ENCODE assay signal across 8 cellular contexts in genomic region chr10:130136214-130137076, GRCh38. TPM values are rescaled to one million over a fixed set of nuclear protein-coding genes. Genes with fewer than 3 reads are reported as not detected.
DNase-seq lines count a peak whose midpoint lies in the region; ATAC-seq and TF ChIP-seq lines count a peak whose summit lies in the region.

Gene GLRX3 (plus strand): TSS chr10:130136391. CDS start chr10:130136421, 30 bp downstream.

- no peaks in the 10 kb centered on the region for H3K27me3 ChIP-seq in GM23338 (ENCODE audit: insufficient read depth)
- H3K27me3 ChIP-seq in suprapubic skin, result no peaks in the 10 kb centered on the region

- H3K27me3 Mint-ChIP-seq in GM23338 (ENCODE audit: insufficient read depth, low read depth, poor library complexity), result peaks cover 4% of the 10 kb centered on the region

- peaks cover 13% of the 10 kb centered on the region for H3K36me3 Mint-ChIP-seq in GM23338 (ENCODE audit: low read depth)

- H4K20me1 ChIP-seq in GM23338 (replicated peaks; ENCODE audit: insufficient read depth), result peaks cover 41% of the 10 kb centered on the region

- peak within 1 kb of the TSS; percentile 88 for H3K4me3 Mint-ChIP-seq in GM23338

- H3K27ac Mint-ChIP-seq in GM23338, result peak within 1 kb of the TSS; percentile 91

- H3K4me1 ChIP-seq in ES-I3 (ENCODE audit: insufficient read depth, low read length), result peaks cover 5% of the 10 kb centered on the region
- peaks cover 15% of the 10 kb centered on the region; the same call in 1 of the 2 replicates for H3K4me1 ChIP-seq in GM23338 (ENCODE audit: insufficient read depth)
- H3K4me1 ChIP-seq in suprapubic skin, result peaks cover 46% of the 10 kb centered on the region

- no peaks in the 10 kb centered on the region for H3K9me3 Mint-ChIP-seq in GM23338

- DNase-seq in GM23338 (ENCODE audit: low spot score), result peak; percentile 95
- peak; percentile 86 for DNase-seq in LoVo (ENCODE audit: low spot score)
- DNase-seq in SK-N-DZ (ENCODE audit: low spot score), result peak; percentile 78
- DNase-seq in activated naive CD4-positive, alpha-beta T cell treated with anti-CD3 and anti-CD28 coated beads, Interleukin-2, amount 50 U/mL, for 16 hours, result peak; percentile 93
- peak; percentile 94 for DNase-seq in germinal center (ENCODE audit: low spot score)
- peak; percentile 84 for DNase-seq in occipital lobe (lab: John Stamatoyannopoulos, UW)
- peak; percentile 93 for DNase-seq in suprapubic skin (ENCODE audit: low spot score in 2 of 2)

- peak in 1 of 2 donors; percentile 53 for TF ChIP-seq POLR2A in suprapubic skin (IDR thresholded peaks at IDR 0.05)

- no peaks in the 10 kb centered on the region for H3F3A ChIP-seq in GM23338 (replicated peaks; ENCODE audit: low read depth)

- H3K4me3 ChIP-seq in GM23338 (peak within 1 kb of the TSS; percentile 85), suprapubic skin (peak within 1 kb of the TSS; percentile 96)

- peaks cover 52% of the 10 kb centered on the region for H3K79me2 ChIP-seq in GM23338 (replicated peaks; ENCODE audit: insufficient read depth)

- H3K4me2 ChIP-seq in GM23338, result peak within 1 kb of the TSS; percentile 97

- peak within 1 kb of the TSS; percentile 76 for H3K9ac ChIP-seq in ES-I3 (ENCODE audit: low read depth, low read length)

- TF ChIP-seq CTCF in GM23338 (conservative IDR thresholded peaks at IDR 0.05; ENCODE audit: low read depth in 2 of 2) (no peak), suprapubic skin (IDR thresholded peaks at IDR 0.05) (no peak)

- H3K36me3 ChIP-seq in ES-I3 (ENCODE audit: insufficient read depth, low read length) (no peaks in the 10 kb centered on the region), GM23338 (ENCODE audit: insufficient read depth) (no peaks in the 10 kb centered on the region; the same call in 1 of the 2 replicates), suprapubic skin (no peaks in the 10 kb centered on the region)

- no peak within 1 kb of the TSS for H3K27ac ChIP-seq in GM23338 (ENCODE audit: low read depth)
- H3K27ac ChIP-seq in suprapubic skin, result peak within 1 kb of the TSS; percentile 92

- no peaks in the 10 kb centered on the region for H3K9me2 ChIP-seq in GM23338 (ENCODE audit: insufficient read depth)

- 2% methylated on average over 12 of the region's 98 CpGs for WGBS in suprapubic skin

- peaks cover 22% of the 10 kb centered on the region for H3K4me1 Mint-ChIP-seq in GM23338

- TF ChIP-seq EP300 in suprapubic skin (IDR thresholded peaks at IDR 0.05), result no peak

- ATAC-seq in GM23338, result peak; percentile 85

- peak within 1 kb of the TSS; percentile 90 for H2AFZ ChIP-seq in GM23338

- H3K9me3 ChIP-seq in ES-I3 (ENCODE audit: control insufficient read depth, insufficient read depth, low read length), result no peaks in the 10 kb centered on the region
- no peaks in the 10 kb centered on the region for H3K9me3 ChIP-seq in suprapubic skin

TF ChIP-seq in GM23338, 12 proteins besides CTCF, POLR2A, EP300 and RAD21:
- TF ChIP-seq, protein P1, sequence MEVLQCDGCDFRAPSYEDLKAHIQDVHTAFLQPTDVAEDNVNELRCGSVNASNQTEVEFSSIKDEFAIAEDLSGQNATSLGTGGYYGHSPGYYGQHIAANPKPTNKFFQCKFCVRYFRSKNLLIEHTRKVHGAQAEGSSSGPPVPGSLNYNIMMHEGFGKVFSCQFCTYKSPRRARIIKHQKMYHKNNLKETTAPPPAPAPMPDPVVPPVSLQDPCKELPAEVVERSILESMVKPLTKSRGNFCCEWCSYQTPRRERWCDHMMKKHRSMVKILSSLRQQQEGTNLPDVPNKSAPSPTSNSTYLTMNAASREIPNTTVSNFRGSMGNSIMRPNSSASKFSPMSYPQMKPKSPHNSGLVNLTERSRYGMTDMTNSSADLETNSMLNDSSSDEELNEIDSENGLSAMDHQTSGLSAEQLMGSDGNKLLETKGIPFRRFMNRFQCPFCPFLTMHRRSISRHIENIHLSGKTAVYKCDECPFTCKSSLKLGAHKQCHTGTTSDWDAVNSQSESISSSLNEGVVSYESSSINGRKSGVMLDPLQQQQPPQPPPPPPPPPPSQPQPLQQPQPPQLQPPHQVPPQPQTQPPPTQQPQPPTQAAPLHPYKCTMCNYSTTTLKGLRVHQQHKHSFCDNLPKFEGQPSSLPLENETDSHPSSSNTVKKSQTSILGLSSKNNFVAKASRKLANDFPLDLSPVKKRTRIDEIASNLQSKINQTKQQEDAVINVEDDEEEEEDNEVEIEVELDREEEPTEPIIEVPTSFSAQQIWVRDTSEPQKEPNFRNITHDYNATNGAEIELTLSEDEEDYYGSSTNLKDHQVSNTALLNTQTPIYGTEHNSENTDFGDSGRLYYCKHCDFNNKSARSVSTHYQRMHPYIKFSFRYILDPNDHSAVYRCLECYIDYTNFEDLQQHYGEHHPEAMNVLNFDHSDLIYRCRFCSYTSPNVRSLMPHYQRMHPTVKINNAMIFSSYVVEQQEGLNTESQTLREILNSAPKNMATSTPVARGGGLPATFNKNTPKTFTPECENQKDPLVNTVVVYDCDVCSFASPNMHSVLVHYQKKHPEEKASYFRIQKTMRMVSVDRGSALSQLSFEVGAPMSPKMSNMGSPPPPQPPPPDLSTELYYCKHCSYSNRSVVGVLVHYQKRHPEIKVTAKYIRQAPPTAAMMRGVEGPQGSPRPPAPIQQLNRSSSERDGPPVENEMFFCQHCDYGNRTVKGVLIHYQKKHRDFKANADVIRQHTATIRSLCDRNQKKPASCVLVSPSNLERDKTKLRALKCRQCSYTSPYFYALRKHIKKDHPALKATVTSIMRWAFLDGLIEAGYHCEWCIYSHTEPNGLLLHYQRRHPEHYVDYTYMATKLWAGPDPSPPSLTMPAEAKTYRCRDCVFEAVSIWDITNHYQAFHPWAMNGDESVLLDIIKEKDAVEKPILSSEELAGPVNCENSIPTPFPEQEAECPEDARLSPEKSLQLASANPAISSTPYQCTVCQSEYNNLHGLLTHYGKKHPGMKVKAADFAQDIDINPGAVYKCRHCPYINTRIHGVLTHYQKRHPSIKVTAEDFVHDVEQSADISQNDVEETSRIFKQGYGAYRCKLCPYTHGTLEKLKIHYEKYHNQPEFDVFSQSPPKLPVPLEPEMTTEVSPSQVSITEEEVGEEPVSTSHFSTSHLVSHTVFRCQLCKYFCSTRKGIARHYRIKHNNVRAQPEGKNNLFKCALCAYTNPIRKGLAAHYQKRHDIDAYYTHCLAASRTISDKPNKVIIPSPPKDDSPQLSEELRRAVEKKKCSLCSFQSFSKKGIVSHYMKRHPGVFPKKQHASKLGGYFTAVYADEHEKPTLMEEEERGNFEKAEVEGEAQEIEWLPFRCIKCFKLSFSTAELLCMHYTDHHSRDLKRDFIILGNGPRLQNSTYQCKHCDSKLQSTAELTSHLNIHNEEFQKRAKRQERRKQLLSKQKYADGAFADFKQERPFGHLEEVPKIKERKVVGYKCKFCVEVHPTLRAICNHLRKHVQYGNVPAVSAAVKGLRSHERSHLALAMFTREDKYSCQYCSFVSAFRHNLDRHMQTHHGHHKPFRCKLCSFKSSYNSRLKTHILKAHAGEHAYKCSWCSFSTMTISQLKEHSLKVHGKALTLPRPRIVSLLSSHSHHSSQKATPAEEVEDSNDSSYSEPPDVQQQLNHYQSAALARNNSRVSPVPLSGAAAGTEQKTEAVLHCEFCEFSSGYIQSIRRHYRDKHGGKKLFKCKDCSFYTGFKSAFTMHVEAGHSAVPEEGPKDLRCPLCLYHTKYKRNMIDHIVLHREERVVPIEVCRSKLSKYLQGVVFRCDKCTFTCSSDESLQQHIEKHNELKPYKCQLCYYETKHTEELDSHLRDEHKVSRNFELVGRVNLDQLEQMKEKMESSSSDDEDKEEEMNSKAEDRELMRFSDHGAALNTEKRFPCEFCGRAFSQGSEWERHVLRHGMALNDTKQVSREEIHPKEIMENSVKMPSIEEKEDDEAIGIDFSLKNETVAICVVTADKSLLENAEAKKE (CRISPR knock-in tag; IDR thresholded peaks at IDR 0.05), result no peak
- TF ChIP-seq, protein P2, sequence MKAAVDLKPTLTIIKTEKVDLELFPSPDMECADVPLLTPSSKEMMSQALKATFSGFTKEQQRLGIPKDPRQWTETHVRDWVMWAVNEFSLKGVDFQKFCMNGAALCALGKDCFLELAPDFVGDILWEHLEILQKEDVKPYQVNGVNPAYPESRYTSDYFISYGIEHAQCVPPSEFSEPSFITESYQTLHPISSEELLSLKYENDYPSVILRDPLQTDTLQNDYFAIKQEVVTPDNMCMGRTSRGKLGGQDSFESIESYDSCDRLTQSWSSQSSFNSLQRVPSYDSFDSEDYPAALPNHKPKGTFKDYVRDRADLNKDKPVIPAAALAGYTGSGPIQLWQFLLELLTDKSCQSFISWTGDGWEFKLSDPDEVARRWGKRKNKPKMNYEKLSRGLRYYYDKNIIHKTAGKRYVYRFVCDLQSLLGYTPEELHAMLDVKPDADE (IDR thresholded peaks at IDR 0.05), result peak; percentile 66; the same call in 1 of the 2 replicates
- TF ChIP-seq POLR2AphosphoS5 (IDR thresholded peaks at IDR 0.05; ENCODE audit: low read depth), result peak; percentile 83

RNA-seq across cellular contexts. Expression of gene GLRX3, which starts in this region (rescaled TPM):
- 141 and 146 TPM in 2 replicates for total RNA-seq in GM23338 (2014; rRNA removed; shearing (Covaris generic))
- 175 and 201 TPM in 2 replicates for polyA plus RNA-seq in GM23338 (2016; fragmentation: Nextera tagmentation; extraction: Ambion mirVana)
- polyA plus RNA-seq in SK-N-DZ (2014; cell fraction: cytosol; rRNA removed), result 184 and 188 TPM in 2 replicates
- polyA plus RNA-seq in SK-N-DZ (2014; cell fraction: nucleus; rRNA removed), result 98.6 and 112 TPM in 2 replicates
- total RNA-seq in occipital lobe, result 49.0 TPM
- 100 to 1,000 TPM in 1 of 4 donors, 10 to 100 TPM in 3; 35.7 to 115 (median 44.7) TPM for total RNA-seq in suprapubic skin
